ENCODE assay signal across 1 cellular context in the genomic region with DNA sequence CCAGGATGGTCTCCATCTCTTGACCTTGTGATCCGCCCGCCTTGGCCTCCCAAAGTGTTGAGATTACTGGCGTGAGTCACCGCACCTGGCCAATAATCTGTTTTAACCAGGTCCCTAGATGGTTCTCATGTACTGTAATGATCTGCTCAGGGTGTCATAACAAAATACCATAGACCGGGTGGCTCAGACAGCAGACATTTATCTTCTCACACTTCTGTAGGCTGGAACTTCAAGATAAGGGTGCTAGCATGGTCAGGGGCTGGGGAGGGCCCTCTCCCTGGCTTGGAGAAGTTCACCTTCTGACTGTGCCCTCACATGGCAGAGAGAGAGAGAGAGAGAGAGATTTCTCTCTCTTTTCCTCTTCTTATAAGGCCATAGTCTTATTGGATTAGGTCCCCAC.
TF ChIP-seq lines count a peak whose summit lies in the region.

No MANE protein-coding gene starts in this region.

TF ChIP-seq in K562, 482 proteins besides CTCF, POLR2A, EP300 and RAD21 (continued from another document and continues in another):
- TF ChIP-seq, protein P1, sequence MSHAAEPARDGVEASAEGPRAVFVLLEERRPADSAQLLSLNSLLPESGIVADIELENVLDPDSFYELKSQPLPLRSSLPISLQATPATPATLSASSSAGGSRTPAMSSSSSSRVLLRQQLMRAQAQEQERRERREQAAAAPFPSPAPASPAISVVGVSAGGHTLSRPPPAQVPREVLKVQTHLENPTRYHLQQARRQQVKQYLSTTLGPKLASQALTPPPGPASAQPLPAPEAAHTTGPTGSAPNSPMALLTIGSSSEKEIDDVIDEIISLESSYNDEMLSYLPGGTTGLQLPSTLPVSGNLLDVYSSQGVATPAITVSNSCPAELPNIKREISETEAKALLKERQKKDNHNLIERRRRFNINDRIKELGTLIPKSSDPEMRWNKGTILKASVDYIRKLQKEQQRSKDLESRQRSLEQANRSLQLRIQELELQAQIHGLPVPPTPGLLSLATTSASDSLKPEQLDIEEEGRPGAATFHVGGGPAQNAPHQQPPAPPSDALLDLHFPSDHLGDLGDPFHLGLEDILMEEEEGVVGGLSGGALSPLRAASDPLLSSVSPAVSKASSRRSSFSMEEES (CRISPR knock-in tag; IDR thresholded peaks at IDR 0.05), result no peak
- TF ChIP-seq PHF21A (IDR thresholded peaks at IDR 0.05; ENCODE audit: borderline replicate concordance, low read depth) (0 out of 2 replicates have a peak, but pooled peaks have one; percentile 14), PHTF2 (CRISPR knock-in tag; IDR thresholded peaks at IDR 0.05) (no peak), NFRKB (IDR thresholded peaks at IDR 0.05; ENCODE audit: low read depth) (no peak), SETDB1 (IDR thresholded peaks at IDR 0.05; ENCODE audit: low read length) (no peak), PTBP1 (IDR thresholded peaks at IDR 0.05; ENCODE audit: low read depth, low read length) (no peak), FOS (IDR thresholded peaks at IDR 0.05; ENCODE audit: extremely low read depth, insufficient read length) (peak; percentile 9), MAFF (IDR thresholded peaks at IDR 0.05; ENCODE audit: low read length) (no peak), ARID2 (IDR thresholded peaks at IDR 0.05) (no peak), ZNF324 (CRISPR knock-in tag; IDR thresholded peaks at IDR 0.05) (no peak), POU5F1 (IDR thresholded peaks at IDR 0.05; ENCODE audit: borderline replicate concordance, low read depth, low read length, partially characterized antibody) (no peak), ZNF644 (tag; IDR thresholded peaks at IDR 0.05; ENCODE audit: low read depth) (peak; percentile 97), POLR2H (tag; IDR thresholded peaks at IDR 0.05; ENCODE audit: low read depth) (no peak), MEF2D (tag; conservative IDR thresholded peaks at IDR 0.05; ENCODE audit: low read depth) (peak; percentile 81; the same call in 1 of the 2 replicates), ZNF140 (CRISPR knock-in tag; IDR thresholded peaks at IDR 0.05) (no peak), SMARCA5 (IDR thresholded peaks at IDR 0.05) (no peak), ZNF134 (CRISPR knock-in tag; conservative IDR thresholded peaks at IDR 0.05) (no peak), TCFL5 (CRISPR knock-in tag; conservative IDR thresholded peaks at IDR 0.05) (no peak), MYC (IDR thresholded peaks at IDR 0.05; ENCODE audit: low read depth, low read length) (peak; percentile 65), MYC (CRISPR knock-in tag; IDR thresholded peaks at IDR 0.05; ENCODE audit: borderline replicate concordance, low read depth) (no peak), ZNF23 (CRISPR knock-in tag; IDR thresholded peaks at IDR 0.05) (no peak), ZNF197 (CRISPR knock-in tag; IDR thresholded peaks at IDR 0.05; ENCODE audit: low read depth) (peak; percentile 97), NCOA1 (IDR thresholded peaks at IDR 0.05; ENCODE audit: low read depth) (peak; percentile 89), ZNF316 (IDR thresholded peaks at IDR 0.05) (no peak), ZNF561 (CRISPR knock-in tag; conservative IDR thresholded peaks at IDR 0.05) (no peak), IFI16 (CRISPR knock-in tag; IDR thresholded peaks at IDR 0.05) (no peak), ZNF780A (CRISPR knock-in tag; IDR thresholded peaks at IDR 0.05) (no peak), TARDBP (IDR thresholded peaks at IDR 0.05) (peak; percentile 96), SLC30A9 (CRISPR knock-in tag; IDR thresholded peaks at IDR 0.05) (no peak), GATAD2B (IDR thresholded peaks at IDR 0.05; ENCODE audit: borderline replicate concordance) (peak; percentile 31; the same call in 1 of the 2 replicates), C11orf30 (IDR thresholded peaks at IDR 0.05; ENCODE audit: low read depth) (no peak), TEAD2 (tag; IDR thresholded peaks at IDR 0.05) (peak; percentile 94), POLR2AphosphoS2 (IDR thresholded peaks at IDR 0.05; ENCODE audit: low read length) (no peak), ZNF79 (CRISPR knock-in tag; IDR thresholded peaks at IDR 0.05; ENCODE audit: low read depth) (no peak), ZFP36 (IDR thresholded peaks at IDR 0.05; ENCODE audit: low read depth, low read length, partially characterized antibody) (no peak), PYGO2 (tag; IDR thresholded peaks at IDR 0.05) (peak; percentile 93), JUNB (CRISPR knock-in tag; conservative IDR thresholded peaks at IDR 0.05) (peak; percentile 60; the same call in 1 of the 2 replicates), KLF16 (IDR thresholded peaks at IDR 0.05) (peak; percentile 99), ZNF695 (CRISPR knock-in tag; IDR thresholded peaks at IDR 0.05) (no peak), STAG1 (CRISPR knock-in tag; IDR thresholded peaks at IDR 0.05; ENCODE audit: borderline replicate concordance) (no peak), ZSCAN32 (CRISPR knock-in tag; IDR thresholded peaks at IDR 0.05) (no peak), NFIX (CRISPR knock-in tag; IDR thresholded peaks at IDR 0.05; ENCODE audit: low read depth) (no peak), MTF1 (CRISPR knock-in tag; IDR thresholded peaks at IDR 0.05; ENCODE audit: borderline replicate concordance) (no peak), ELF2 (CRISPR knock-in tag; IDR thresholded peaks at IDR 0.05) (no peak), MYBL2 (IDR thresholded peaks at IDR 0.05; ENCODE audit: low read depth) (no peak; the same call in 1 of the 2 replicates), MYBL2 (CRISPR knock-in tag; IDR thresholded peaks at IDR 0.05; ENCODE audit: borderline replicate concordance) (no peak), MCM5 (IDR thresholded peaks at IDR 0.05; ENCODE audit: low read depth) (no peak), ETV5 (CRISPR knock-in tag; IDR thresholded peaks at IDR 0.05; ENCODE audit: low read depth) (no peak), ELF4 (CRISPR knock-in tag; IDR thresholded peaks at IDR 0.05) (peak; percentile 83; the same call in 1 of the 2 replicates), XRCC4 (IDR thresholded peaks at IDR 0.05; ENCODE audit: extremely low read depth, insufficient read depth, insufficient read length) (no peak)
- TF ChIP-seq, protein P2, sequence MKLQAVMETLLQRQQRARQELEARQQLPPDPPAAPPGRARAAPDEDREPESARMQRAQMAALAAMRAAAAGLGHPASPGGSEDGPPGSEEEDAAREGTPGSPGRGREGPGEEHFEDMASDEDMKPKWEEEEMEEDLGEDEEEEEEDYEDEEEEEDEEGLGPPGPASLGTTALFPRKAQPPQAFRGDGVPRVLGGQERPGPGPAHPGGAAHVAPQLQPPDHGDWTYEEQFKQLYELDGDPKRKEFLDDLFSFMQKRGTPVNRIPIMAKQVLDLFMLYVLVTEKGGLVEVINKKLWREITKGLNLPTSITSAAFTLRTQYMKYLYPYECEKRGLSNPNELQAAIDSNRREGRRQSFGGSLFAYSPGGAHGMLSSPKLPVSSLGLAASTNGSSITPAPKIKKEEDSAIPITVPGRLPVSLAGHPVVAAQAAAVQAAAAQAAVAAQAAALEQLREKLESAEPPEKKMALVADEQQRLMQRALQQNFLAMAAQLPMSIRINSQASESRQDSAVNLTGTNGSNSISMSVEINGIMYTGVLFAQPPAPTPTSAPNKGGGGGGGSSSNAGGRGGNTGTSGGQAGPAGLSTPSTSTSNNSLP (IDR thresholded peaks at IDR 0.05; ENCODE audit: borderline replicate concordance, low read depth, low read length), result no peak
- TF ChIP-seq, protein P3, sequence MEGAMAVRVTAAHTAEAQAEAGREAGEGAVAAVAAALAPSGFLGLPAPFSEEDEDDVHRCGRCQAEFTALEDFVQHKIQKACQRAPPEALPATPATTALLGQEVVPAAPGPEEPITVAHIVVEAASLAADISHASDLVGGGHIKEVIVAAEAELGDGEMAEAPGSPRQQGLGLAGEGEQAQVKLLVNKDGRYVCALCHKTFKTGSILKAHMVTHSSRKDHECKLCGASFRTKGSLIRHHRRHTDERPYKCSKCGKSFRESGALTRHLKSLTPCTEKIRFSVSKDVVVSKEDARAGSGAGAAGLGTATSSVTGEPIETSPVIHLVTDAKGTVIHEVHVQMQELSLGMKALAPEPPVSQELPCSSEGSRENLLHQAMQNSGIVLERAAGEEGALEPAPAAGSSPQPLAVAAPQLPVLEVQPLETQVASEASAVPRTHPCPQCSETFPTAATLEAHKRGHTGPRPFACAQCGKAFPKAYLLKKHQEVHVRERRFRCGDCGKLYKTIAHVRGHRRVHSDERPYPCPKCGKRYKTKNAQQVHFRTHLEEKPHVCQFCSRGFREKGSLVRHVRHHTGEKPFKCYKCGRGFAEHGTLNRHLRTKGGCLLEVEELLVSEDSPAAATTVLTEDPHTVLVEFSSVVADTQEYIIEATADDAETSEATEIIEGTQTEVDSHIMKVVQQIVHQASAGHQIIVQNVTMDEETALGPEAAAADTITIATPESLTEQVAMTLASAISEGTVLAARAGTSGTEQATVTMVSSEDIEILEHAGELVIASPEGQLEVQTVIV (CRISPR knock-in tag; IDR thresholded peaks at IDR 0.05; ENCODE audit: borderline replicate concordance), result no peak
- TF ChIP-seq, protein P4, sequence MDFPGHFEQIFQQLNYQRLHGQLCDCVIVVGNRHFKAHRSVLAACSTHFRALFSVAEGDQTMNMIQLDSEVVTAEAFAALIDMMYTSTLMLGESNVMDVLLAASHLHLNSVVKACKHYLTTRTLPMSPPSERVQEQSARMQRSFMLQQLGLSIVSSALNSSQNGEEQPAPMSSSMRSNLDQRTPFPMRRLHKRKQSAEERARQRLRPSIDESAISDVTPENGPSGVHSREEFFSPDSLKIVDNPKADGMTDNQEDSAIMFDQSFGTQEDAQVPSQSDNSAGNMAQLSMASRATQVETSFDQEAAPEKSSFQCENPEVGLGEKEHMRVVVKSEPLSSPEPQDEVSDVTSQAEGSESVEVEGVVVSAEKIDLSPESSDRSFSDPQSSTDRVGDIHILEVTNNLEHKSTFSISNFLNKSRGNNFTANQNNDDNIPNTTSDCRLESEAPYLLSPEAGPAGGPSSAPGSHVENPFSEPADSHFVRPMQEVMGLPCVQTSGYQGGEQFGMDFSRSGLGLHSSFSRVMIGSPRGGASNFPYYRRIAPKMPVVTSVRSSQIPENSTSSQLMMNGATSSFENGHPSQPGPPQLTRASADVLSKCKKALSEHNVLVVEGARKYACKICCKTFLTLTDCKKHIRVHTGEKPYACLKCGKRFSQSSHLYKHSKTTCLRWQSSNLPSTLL (IDR thresholded peaks at IDR 0.05), result no peak
- TF ChIP-seq, protein P5, sequence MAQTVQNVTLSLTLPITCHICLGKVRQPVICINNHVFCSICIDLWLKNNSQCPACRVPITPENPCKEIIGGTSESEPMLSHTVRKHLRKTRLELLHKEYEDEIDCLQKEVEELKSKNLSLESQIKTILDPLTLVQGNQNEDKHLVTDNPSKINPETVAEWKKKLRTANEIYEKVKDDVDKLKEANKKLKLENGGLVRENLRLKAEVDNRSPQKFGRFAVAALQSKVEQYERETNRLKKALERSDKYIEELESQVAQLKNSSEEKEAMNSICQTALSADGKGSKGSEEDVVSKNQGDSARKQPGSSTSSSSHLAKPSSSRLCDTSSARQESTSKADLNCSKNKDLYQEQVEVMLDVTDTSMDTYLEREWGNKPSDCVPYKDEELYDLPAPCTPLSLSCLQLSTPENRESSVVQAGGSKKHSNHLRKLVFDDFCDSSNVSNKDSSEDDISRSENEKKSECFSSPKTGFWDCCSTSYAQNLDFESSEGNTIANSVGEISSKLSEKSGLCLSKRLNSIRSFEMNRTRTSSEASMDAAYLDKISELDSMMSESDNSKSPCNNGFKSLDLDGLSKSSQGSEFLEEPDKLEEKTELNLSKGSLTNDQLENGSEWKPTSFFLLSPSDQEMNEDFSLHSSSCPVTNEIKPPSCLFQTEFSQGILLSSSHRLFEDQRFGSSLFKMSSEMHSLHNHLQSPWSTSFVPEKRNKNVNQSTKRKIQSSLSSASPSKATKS (CRISPR knock-in tag; IDR thresholded peaks at IDR 0.05), result no peak
- TF ChIP-seq, protein P6, sequence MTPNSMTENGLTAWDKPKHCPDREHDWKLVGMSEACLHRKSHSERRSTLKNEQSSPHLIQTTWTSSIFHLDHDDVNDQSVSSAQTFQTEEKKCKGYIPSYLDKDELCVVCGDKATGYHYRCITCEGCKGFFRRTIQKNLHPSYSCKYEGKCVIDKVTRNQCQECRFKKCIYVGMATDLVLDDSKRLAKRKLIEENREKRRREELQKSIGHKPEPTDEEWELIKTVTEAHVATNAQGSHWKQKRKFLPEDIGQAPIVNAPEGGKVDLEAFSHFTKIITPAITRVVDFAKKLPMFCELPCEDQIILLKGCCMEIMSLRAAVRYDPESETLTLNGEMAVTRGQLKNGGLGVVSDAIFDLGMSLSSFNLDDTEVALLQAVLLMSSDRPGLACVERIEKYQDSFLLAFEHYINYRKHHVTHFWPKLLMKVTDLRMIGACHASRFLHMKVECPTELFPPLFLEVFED (CRISPR knock-in tag; conservative IDR thresholded peaks at IDR 0.05), result no peak
- TF ChIP-seq, protein P7, sequence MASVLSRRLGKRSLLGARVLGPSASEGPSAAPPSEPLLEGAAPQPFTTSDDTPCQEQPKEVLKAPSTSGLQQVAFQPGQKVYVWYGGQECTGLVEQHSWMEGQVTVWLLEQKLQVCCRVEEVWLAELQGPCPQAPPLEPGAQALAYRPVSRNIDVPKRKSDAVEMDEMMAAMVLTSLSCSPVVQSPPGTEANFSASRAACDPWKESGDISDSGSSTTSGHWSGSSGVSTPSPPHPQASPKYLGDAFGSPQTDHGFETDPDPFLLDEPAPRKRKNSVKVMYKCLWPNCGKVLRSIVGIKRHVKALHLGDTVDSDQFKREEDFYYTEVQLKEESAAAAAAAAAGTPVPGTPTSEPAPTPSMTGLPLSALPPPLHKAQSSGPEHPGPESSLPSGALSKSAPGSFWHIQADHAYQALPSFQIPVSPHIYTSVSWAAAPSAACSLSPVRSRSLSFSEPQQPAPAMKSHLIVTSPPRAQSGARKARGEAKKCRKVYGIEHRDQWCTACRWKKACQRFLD (CRISPR knock-in tag; IDR thresholded peaks at IDR 0.05), result peak; percentile 94
- TF ChIP-seq, protein P8, sequence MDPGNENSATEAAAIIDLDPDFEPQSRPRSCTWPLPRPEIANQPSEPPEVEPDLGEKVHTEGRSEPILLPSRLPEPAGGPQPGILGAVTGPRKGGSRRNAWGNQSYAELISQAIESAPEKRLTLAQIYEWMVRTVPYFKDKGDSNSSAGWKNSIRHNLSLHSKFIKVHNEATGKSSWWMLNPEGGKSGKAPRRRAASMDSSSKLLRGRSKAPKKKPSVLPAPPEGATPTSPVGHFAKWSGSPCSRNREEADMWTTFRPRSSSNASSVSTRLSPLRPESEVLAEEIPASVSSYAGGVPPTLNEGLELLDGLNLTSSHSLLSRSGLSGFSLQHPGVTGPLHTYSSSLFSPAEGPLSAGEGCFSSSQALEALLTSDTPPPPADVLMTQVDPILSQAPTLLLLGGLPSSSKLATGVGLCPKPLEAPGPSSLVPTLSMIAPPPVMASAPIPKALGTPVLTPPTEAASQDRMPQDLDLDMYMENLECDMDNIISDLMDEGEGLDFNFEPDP (CRISPR knock-in tag; IDR thresholded peaks at IDR 0.05), result no peak
- TF ChIP-seq, protein P9, sequence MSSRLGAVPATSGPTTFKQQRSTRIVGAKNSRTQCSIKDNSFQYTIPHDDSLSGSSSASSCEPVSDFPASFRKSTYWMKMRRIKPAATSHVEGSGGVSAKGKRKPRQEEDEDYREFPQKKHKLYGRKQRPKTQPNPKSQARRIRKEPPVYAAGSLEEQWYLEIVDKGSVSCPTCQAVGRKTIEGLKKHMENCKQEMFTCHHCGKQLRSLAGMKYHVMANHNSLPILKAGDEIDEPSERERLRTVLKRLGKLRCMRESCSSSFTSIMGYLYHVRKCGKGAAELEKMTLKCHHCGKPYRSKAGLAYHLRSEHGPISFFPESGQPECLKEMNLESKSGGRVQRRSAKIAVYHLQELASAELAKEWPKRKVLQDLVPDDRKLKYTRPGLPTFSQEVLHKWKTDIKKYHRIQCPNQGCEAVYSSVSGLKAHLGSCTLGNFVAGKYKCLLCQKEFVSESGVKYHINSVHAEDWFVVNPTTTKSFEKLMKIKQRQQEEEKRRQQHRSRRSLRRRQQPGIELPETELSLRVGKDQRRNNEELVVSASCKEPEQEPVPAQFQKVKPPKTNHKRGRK (tag; IDR thresholded peaks at IDR 0.05), result no peak
